ENCODE assay signal across 9 cellular contexts in genomic region chrX:136496359-136496767, GRCh38. TPM values are rescaled to one million over a fixed set of nuclear protein-coding genes. Genes with fewer than 3 reads are reported as not detected.
DNase-seq lines count a peak whose midpoint lies in the region; TF ChIP-seq lines count a peak whose summit lies in the region.
"Had no signal": no experiment of that assay in that cellular context is flagged by ENCODE, and none has a peak within 500 bp of the region (broad histone marks: within the 10 kb centered on the region; RNA-seq: fewer than 3 reads in every experiment).

No MANE protein-coding gene starts in this region.

- H3K4me3 Mint-ChIP-seq in T-helper 2 cell treated with Interferon-gamma antibody and Interleukin-4, amounts not matched to agents 5 μg/mL and 100 μg/mL, for 36 hours: peak overlapping the region; percentile 90
- H3K4me3 Mint-ChIP-seq in activated T-helper 1 cell treated with anti-CD3 and anti-CD28 coated beads, Interleukin-12 subunit alpha, Interleukin-12 subunit beta, Interleukin-2, Interleukin-4 antibody, amounts not matched to agents 30 ng/mL and 10 ng/mL and 1 ng/mL, durations not matched to agents 14 hours and 24 hours and 36 hours: peak overlapping the region; percentile 88

- H3K4me1 Mint-ChIP-seq in T-helper 2 cell treated with Interferon-gamma antibody and Interleukin-4, amounts not matched to agents 5 μg/mL and 100 μg/mL, for 36 hours (ENCODE audit: low read depth): peaks cover 11% of the 10 kb centered on the region
- peaks cover 20% of the 10 kb centered on the region for H3K4me1 Mint-ChIP-seq in activated T-helper 1 cell treated with anti-CD3 and anti-CD28 coated beads, Interleukin-12 subunit alpha, Interleukin-12 subunit beta, Interleukin-2, Interleukin-4 antibody, amounts not matched to agents 30 ng/mL and 10 ng/mL and 1 ng/mL, durations not matched to agents 14 hours and 24 hours and 36 hours (ENCODE audit: low read depth)

- 0 to 2% methylated on average over 11 to 12 of the region's 12 CpGs for WGBS in testis, 2 donors

- H3K9me3 Mint-ChIP-seq in T-helper 2 cell treated with Interferon-gamma antibody and Interleukin-4, amounts not matched to agents 5 μg/mL and 100 μg/mL, for 36 hours: no peaks in the 10 kb centered on the region
- no peaks in the 10 kb centered on the region for H3K9me3 Mint-ChIP-seq in activated T-helper 1 cell treated with anti-CD3 and anti-CD28 coated beads, Interleukin-12 subunit alpha, Interleukin-12 subunit beta, Interleukin-2, Interleukin-4 antibody, amounts not matched to agents 30 ng/mL and 10 ng/mL and 1 ng/mL, durations not matched to agents 14 hours and 24 hours and 36 hours

- H3K4me3 ChIP-seq in iPS-20b (ENCODE audit: low read length): peak overlapping the region; percentile 91
- peak overlapping the region; percentile 57 to 76 for H3K4me3 ChIP-seq in testis

- H3K27me3 Mint-ChIP-seq in T-helper 2 cell treated with Interferon-gamma antibody and Interleukin-4, amounts not matched to agents 5 μg/mL and 100 μg/mL, for 36 hours (ENCODE audit: low read depth): peaks cover 9% of the 10 kb centered on the region
- H3K27me3 Mint-ChIP-seq in activated T-helper 1 cell treated with anti-CD3 and anti-CD28 coated beads, Interleukin-12 subunit alpha, Interleukin-12 subunit beta, Interleukin-2, Interleukin-4 antibody, amounts not matched to agents 30 ng/mL and 10 ng/mL and 1 ng/mL, durations not matched to agents 14 hours and 24 hours and 36 hours (ENCODE audit: insufficient read depth): no peaks in the 10 kb centered on the region

- no peak for TF ChIP-seq CTCF in testis (IDR thresholded peaks at IDR 0.05)

- H3K36me3 Mint-ChIP-seq in T-helper 2 cell treated with Interferon-gamma antibody and Interleukin-4, amounts not matched to agents 5 μg/mL and 100 μg/mL, for 36 hours (ENCODE audit: low read depth): peaks cover 14% of the 10 kb centered on the region
- peaks cover 9% of the 10 kb centered on the region for H3K36me3 Mint-ChIP-seq in activated T-helper 1 cell treated with anti-CD3 and anti-CD28 coated beads, Interleukin-12 subunit alpha, Interleukin-12 subunit beta, Interleukin-2, Interleukin-4 antibody, amounts not matched to agents 30 ng/mL and 10 ng/mL and 1 ng/mL, durations not matched to agents 14 hours and 24 hours and 36 hours (ENCODE audit: low read depth)

- no peak for DNase-seq in T-helper 2 cell treated with Interferon-gamma antibody and Interleukin-4, amounts not matched to agents 5 μg/mL and 100 μg/mL, for 36 hours (ENCODE audit: low spot score)
- DNase-seq in T-helper 2 cell (no peak), testis (no peak), NCI-H128 (lab: John Stamatoyannopoulos, UW; ENCODE audit: unreplicated experiment) (no peak), OCI-M1 (lab: John Stamatoyannopoulos, UW) (no peak)
- DNase-seq in activated T-helper 1 cell treated with anti-CD3 and anti-CD28 coated beads, Interleukin-12 subunit alpha, Interleukin-12 subunit beta, Interleukin-2, Interleukin-4 antibody, amounts not matched to agents 30 ng/mL and 10 ng/mL and 1 ng/mL, durations not matched to agents 14 hours and 24 hours and 36 hours (ENCODE audit: low spot score): no peak
- DNase-seq in stimulated activated CD4-positive, alpha-beta T cell treated with anti-CD3 and anti-CD28 coated beads, Interleukin-2, amount 100 ng/mL, for 48 hours: no peak

- H3K27ac ChIP-seq in iPS-20b (ENCODE audit: low read length) (no peak overlapping the region), testis (peak overlapping the region; percentile 85 to 94)

- H3K4me1 ChIP-seq in iPS-20b (ENCODE audit: insufficient read depth, low read length) (no peaks in the 10 kb centered on the region; the same call in 1 of the 2 replicates), testis (no peaks in the 10 kb centered on the region)

- H3K9ac ChIP-seq in iPS-20b (ENCODE audit: low read depth, low read length): peak overlapping the region; percentile 91

- peak overlapping the region; percentile 94 for H3K27ac Mint-ChIP-seq in T-helper 2 cell treated with Interferon-gamma antibody and Interleukin-4, amounts not matched to agents 5 μg/mL and 100 μg/mL, for 36 hours
- H3K27ac Mint-ChIP-seq in activated T-helper 1 cell treated with anti-CD3 and anti-CD28 coated beads, Interleukin-12 subunit alpha, Interleukin-12 subunit beta, Interleukin-2, Interleukin-4 antibody, amounts not matched to agents 30 ng/mL and 10 ng/mL and 1 ng/mL, durations not matched to agents 14 hours and 24 hours and 36 hours: peak overlapping the region; percentile 99

- H3K9me3 ChIP-seq in iPS-20b (ENCODE audit: insufficient read depth, low read depth, low read length) (no peaks in the 10 kb centered on the region), testis (no peaks in the 10 kb centered on the region)

- intact Hi-C loops in activated T-helper 1 cell treated with anti-CD3 and anti-CD28 coated beads, Interleukin-12 subunit alpha, Interleukin-12 subunit beta, Interleukin-2, Interleukin-4 antibody, amounts not matched to agents 30 ng/mL and 10 ng/mL and 1 ng/mL, durations not matched to agents 14 hours and 24 hours and 36 hours (cut with micrococcal nuclease): loop anchor here (1.0 to 5.0 kb wide), 9 partner anchors 88 to 974 kb away; partner anchors contain the start of genes INTS6L and SLC9A6
- intact Hi-C loops in testis (cut with DNase I; ENCODE audit: low total_unique reads): no loop called here

- no peak for TF ChIP-seq POLR2A in testis (IDR thresholded peaks at IDR 0.05)

- H3K27me3 ChIP-seq in iPS-20b (ENCODE audit: insufficient read depth, low read length) (no peaks in the 10 kb centered on the region), testis (no peaks in the 10 kb centered on the region)

- peaks cover 21% of the 10 kb centered on the region for H3K36me3 ChIP-seq in iPS-20b (ENCODE audit: insufficient read depth, low read depth, low read length)
- no peaks in the 10 kb centered on the region for H3K36me3 ChIP-seq in testis (ENCODE audit: low read depth, missing control alignments)

RNA-seq across cellular contexts. Expression of gene HTATSF1, which starts 1.0 kb away (rescaled TPM):
- total RNA-seq in activated T-helper 1 cell treated with anti-CD3 and anti-CD28 coated beads, Interleukin-12 subunit alpha, Interleukin-12 subunit beta, Interleukin-2, Interleukin-4 antibody, amounts not matched to agents 30 ng/mL and 10 ng/mL and 1 ng/mL, durations not matched to agents 14 hours and 24 hours and 36 hours: 50.2 and 54.2 TPM in 2 replicates
- 100 to 1,000 TPM; 103 to 115 TPM for total RNA-seq in testis
- polyA plus RNA-seq in testis (ENCODE audit: insufficient read depth, low read depth, low replicate concordance): 65.3 TPM

RNA-seq across cellular contexts. Expression of gene BRS3, which starts 8.6 kb away (rescaled TPM):
- total RNA-seq in activated T-helper 1 cell treated with anti-CD3 and anti-CD28 coated beads, Interleukin-12 subunit alpha, Interleukin-12 subunit beta, Interleukin-2, Interleukin-4 antibody, amounts not matched to agents 30 ng/mL and 10 ng/mL and 1 ng/mL, durations not matched to agents 14 hours and 24 hours and 36 hours: not detected in 2 replicates
- total RNA-seq in testis: under 1 TPM; 0.50 to 0.55 TPM
- 0.49 TPM for polyA plus RNA-seq in testis (ENCODE audit: insufficient read depth, low read depth, low replicate concordance)
- total RNA-seq: Daoy had no signal

RNA-seq across cellular contexts. Expression of gene VGLL1, which starts 35.7 kb away (rescaled TPM):
- not detected in 2 replicates for total RNA-seq in activated T-helper 1 cell treated with anti-CD3 and anti-CD28 coated beads, Interleukin-12 subunit alpha, Interleukin-12 subunit beta, Interleukin-2, Interleukin-4 antibody, amounts not matched to agents 30 ng/mL and 10 ng/mL and 1 ng/mL, durations not matched to agents 14 hours and 24 hours and 36 hours
- not detected for total RNA-seq in testis
- 0.70 TPM for polyA plus RNA-seq in testis (ENCODE audit: insufficient read depth, low read depth, low replicate concordance)
- total RNA-seq: Daoy had no signal
